Comparison of ENCODE assay signal across 15 cellular contexts in the genomic region with DNA sequence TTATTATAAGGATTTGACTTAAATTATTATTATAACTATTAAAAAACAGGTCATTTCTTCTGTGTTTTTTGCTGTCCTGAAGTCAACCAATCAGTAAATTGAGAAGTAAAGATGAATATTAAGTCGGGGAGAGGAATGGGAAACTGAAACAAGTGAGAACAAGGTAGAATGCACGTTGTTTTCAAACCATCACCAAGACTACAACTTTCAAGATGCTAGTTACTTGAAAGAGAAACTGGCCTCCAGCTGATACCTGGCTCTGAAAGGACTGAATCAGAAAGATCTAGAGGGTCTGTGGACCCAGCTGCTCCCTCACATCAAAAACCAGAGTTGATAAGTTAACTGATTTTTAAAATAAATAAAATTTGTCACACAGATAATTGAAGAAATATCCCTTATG.
"Had no signal": no experiment of that assay in that cellular context is flagged by ENCODE, and none has a peak within 500 bp of the region (broad histone marks: within the 10 kb centered on the region; RNA-seq: fewer than 3 reads in every experiment).

No MANE protein-coding gene starts in this region.

- H3K36me3 ChIP-seq: cardiac muscle cell, gastrocnemius medialis, heart right ventricle, lower lobe of right lung had no signal

- H3K4me1 ChIP-seq: gastrocnemius medialis, heart right ventricle, lower lobe of right lung had no signal

- H3K27me3 ChIP-seq: cardiac muscle cell, dorsolateral prefrontal cortex, gastrocnemius medialis, heart right ventricle had no signal

- H3K4me3 ChIP-seq: cardiac muscle cell, dorsolateral prefrontal cortex, gastrocnemius medialis, heart right ventricle, lower lobe of right lung had no signal

- H3K27ac ChIP-seq: cardiac muscle cell, dorsolateral prefrontal cortex, gastrocnemius medialis, heart right ventricle, lower lobe of right lung had no signal

- DNase-seq: activated CD4-positive, alpha-beta memory T cell treated with anti-CD3 and anti-CD28 coated beads, Interleukin-2, amount 10 ng/mL, durations not matched to agents 7 days and 5 days; activated CD4-positive, alpha-beta T cell treated with anti-CD3 and anti-CD28 coated beads for 4 hours; activated effector memory CD4-positive, alpha-beta T cell treated with Interleukin-2 at 50 U/mL for 16 hours; activated naive CD4-positive, alpha-beta T cell treated with anti-CD3 and anti-CD28 coated beads, Interleukin-2, amount 50 U/mL, for 16 hours; activated T-cell treated with anti-CD3 and anti-CD28 coated beads, Interleukin-2, amount 50 U/mL, for 4 hours; dorsolateral prefrontal cortex; endodermal cell; gastrocnemius medialis; heart right ventricle; lower lobe of right lung; occipital lobe; stimulated activated CD4-positive, alpha-beta T cell treated with anti-CD3 and anti-CD28 coated beads, Interleukin-2, amount 100 ng/mL, for 48 hours had no signal

- ATAC-seq: activated T-cell treated with anti-CD3 and anti-CD28 coated beads, Interleukin-2, amount 50 U/mL, for 4 hours; gastrocnemius medialis; heart right ventricle; lower lobe of right lung; stimulated activated memory B cell treated with anti-CD40 and anti-IgM and Interleukin-4, amounts not matched to agents 10 μg/mL and 1 μg/mL and 100 μg/mL, for 72 hours; WTC11 had no signal

- H3K9me3 ChIP-seq: gastrocnemius medialis had no signal
